Comparison of ENCODE assay signal across 2 cellular contexts in genomic region chr11:45560935-45561330, GRCh38.
TF ChIP-seq lines count a peak whose summit lies in the region.

No MANE protein-coding gene starts in this region.

TF ChIP-seq in SK-N-SH, 30 proteins besides CTCF, POLR2A, EP300 and RAD21 (continued from another document):
- no peak for TF ChIP-seq CHD2 (IDR thresholded peaks at IDR 0.05; ENCODE audit: low read length, partially characterized antibody)
- TF ChIP-seq USF1 (IDR thresholded peaks at IDR 0.05; ENCODE audit: borderline replicate concordance, low read depth): no peak
- TF ChIP-seq RXRA (IDR thresholded peaks at IDR 0.05; ENCODE audit: borderline replicate concordance, low read depth): no peak
- TF ChIP-seq PBX3 (IDR thresholded peaks at IDR 0.05): no peak
- no peak for TF ChIP-seq TAF1 (IDR thresholded peaks at IDR 0.05; ENCODE audit: borderline replicate concordance, low read depth, low read length)
TF ChIP-seq in SK-N-SH: peak in this region for 0.

TF ChIP-seq in SK-N-SH treated with all-trans-retinoic acid at 6 μM for 48 hours, 23 proteins besides CTCF, POLR2A, EP300 and RAD21 (continued from another document):
- no peak for TF ChIP-seq PATZ1 (CRISPR knock-in tag; IDR thresholded peaks at IDR 0.05; ENCODE audit: borderline replicate concordance)
- no peak for TF ChIP-seq ARNTL (CRISPR knock-in tag; IDR thresholded peaks at IDR 0.05; ENCODE audit: borderline replicate concordance, low read depth)
- TF ChIP-seq ISL1 (CRISPR knock-in tag; IDR thresholded peaks at IDR 0.05): no peak
- no peak for TF ChIP-seq ESRRG (CRISPR knock-in tag; IDR thresholded peaks at IDR 0.05)
- TF ChIP-seq BACH2 (CRISPR knock-in tag; IDR thresholded peaks at IDR 0.05; ENCODE audit: borderline replicate concordance): no peak
- no peak for TF ChIP-seq SNAI2 (CRISPR knock-in tag; IDR thresholded peaks at IDR 0.05)
- TF ChIP-seq CSRNP3 (CRISPR knock-in tag; IDR thresholded peaks at IDR 0.05): no peak
- TF ChIP-seq GLIS3 (CRISPR knock-in tag; IDR thresholded peaks at IDR 0.05): no peak
- no peak for TF ChIP-seq ZFP3 (CRISPR knock-in tag; IDR thresholded peaks at IDR 0.05)
